Comparison of ENCODE assay signal across 8 cellular contexts in genomic region chr10:102435529-102436233, GRCh38. TPM values are rescaled to one million over a fixed set of nuclear protein-coding genes. Genes with fewer than 3 reads are reported as not detected.
DNase-seq lines count a peak whose midpoint lies in the region; ATAC-seq and TF ChIP-seq lines count a peak whose summit lies in the region.

No MANE protein-coding gene starts in this region.

- H3K36me3 ChIP-seq in left lung (no peaks in the 10 kb centered on the region), thoracic aorta (no peaks in the 10 kb centered on the region)

- no peak for TF ChIP-seq CTCF in left lung (IDR thresholded peaks at IDR 0.05)
- no peak for TF ChIP-seq CTCF in thoracic aorta (IDR thresholded peaks at IDR 0.05)

- DNase-seq in activated T-cell treated with anti-CD3 and anti-CD28 coated beads for 4 hours = peak; percentile 35
- no peak for DNase-seq in activated T-cell treated with anti-CD3 and anti-CD28 coated beads, Interleukin-2, amount 50 U/mL, for 1 hour
- DNase-seq in activated T-cell treated with anti-CD3 and anti-CD28 coated beads, Interleukin-2, amount 50 U/mL, for 48 hours = peak; percentile 70 to 73
- peak; percentile 67 to 85 for DNase-seq in left lung
- DNase-seq in thoracic aorta (ENCODE audit: low spot score) = no peak
- DNase-seq in foreskin melanocyte = no peak

- ATAC-seq in left lung = peak; percentile 44
- no peak for ATAC-seq in thoracic aorta (ENCODE audit: insufficient number of reproducible peaks, low FRiP score, low read depth)
- ATAC-seq in HG03571 (IDR thresholded peaks at IDR 0.05; ENCODE audit: unreplicated experiment) = no peak
- ATAC-seq in HG03342 (IDR thresholded peaks at IDR 0.05; ENCODE audit: unreplicated experiment) = no peak

- intact Hi-C loops in left lung (cut with DNase I) = no loop called here

- H3K9me3 ChIP-seq in left lung (no peaks in the 10 kb centered on the region), thoracic aorta (no peaks in the 10 kb centered on the region)

- H3K4me1 ChIP-seq in left lung = peaks cover 13 to 55% of the 10 kb centered on the region in 2 donors
- H3K4me1 ChIP-seq in thoracic aorta (ENCODE audit: control insufficient read depth in 1 of 2, low read depth in 2 of 2) = peaks cover 16 to 29% of the 10 kb centered on the region in 2 donors

- H3K27me3 ChIP-seq in left lung (no peaks in the 10 kb centered on the region), thoracic aorta (replicated peaks; ENCODE audit: insufficient read depth) (no peaks in the 10 kb centered on the region)

- H3K4me3 ChIP-seq in left lung = peak overlapping the region; percentile 15 to 38
- peak overlapping the region; percentile 62 for H3K4me3 ChIP-seq in thoracic aorta

- H3K27ac ChIP-seq in left lung (peak overlapping the region; percentile 77 to 84), thoracic aorta (peak overlapping the region in 1 of 2 donors; percentile 37)

RNA-seq across cellular contexts. Expression of gene CUEDC2, which starts 3.3 kb away (rescaled TPM):
- 10 to 100 TPM; 47.0 to 48.2 TPM for total RNA-seq in left lung
- 10 to 100 TPM; 40.8 to 53.2 TPM for total RNA-seq in thoracic aorta

RNA-seq across cellular contexts. Expression of gene FBXL15, which starts 15.0 kb away (rescaled TPM):
- total RNA-seq in left lung = 10 to 100 TPM; 17.4 to 18.7 TPM
- total RNA-seq in thoracic aorta = 10 to 100 TPM; 19.8 to 24.0 TPM

RNA-seq across cellular contexts. Expression of gene C10orf95, which starts 15.7 kb away (rescaled TPM):
- total RNA-seq in left lung = 1 to 10 TPM; 5.6 to 7.3 TPM
- not detected for total RNA-seq in thoracic aorta

RNA-seq across cellular contexts. Expression of gene PSD, which starts 17.1 kb away (rescaled TPM):
- total RNA-seq in left lung (1 to 10 TPM; 1.4 to 5.4 TPM), thoracic aorta (under 1 TPM in 1 of 2 donors, not detected in 1; 0.21 TPM)

RNA-seq across cellular contexts. Expression of gene NFKB2, which starts 40.2 kb away (rescaled TPM):
- total RNA-seq in left lung = 10 to 100 TPM; 37.0 to 50.2 TPM
- total RNA-seq in thoracic aorta = 10 to 100 TPM; 26.8 to 40.9 TPM

Comparison
In these comparisons a context has a peak if more than half of its experiments do, and no peak if none do; other contexts are left out.
1. DNase-seq: peak in activated T-cell treated with anti-CD3 and anti-CD28 coated beads for 4 hours (single experiment), activated T-cell treated with anti-CD3 and anti-CD28 coated beads, Interleukin-2, amount 50 U/mL, for 48 hours (2 of 2) and left lung (2 of 2); none in activated T-cell treated with anti-CD3 and anti-CD28 coated beads, Interleukin-2, amount 50 U/mL, for 1 hour (single experiment), thoracic aorta (single experiment) and foreskin melanocyte (single experiment).
2. RNA of gene C10orf95, which starts 15.7 kb away (total RNA-seq): 5.6 to 7.3 TPM in left lung; not detected in thoracic aorta; every median in the first group is over 4 times any median in the second.